In genomic region chrY:22988727-22989126, GRCh38 we compare ENCODE assay signal across 10 cellular contexts. TPM values are rescaled to one million over a fixed set of nuclear protein-coding genes. Genes with fewer than 3 reads are reported as not detected.
"Had no signal": no experiment of that assay in that cellular context is flagged by ENCODE, and none has a peak within 500 bp of the region (broad histone marks: within the 10 kb centered on the region; RNA-seq: fewer than 3 reads in every experiment).

No MANE protein-coding gene starts in this region.

RNA-seq across cellular contexts. Expression of gene BPY2, which starts 4.7 kb away (rescaled TPM):
- total RNA-seq: OCI-LY7, PC-3, PC-9, Peyer's patch, Right ventricle myocardium inferior, Right ventricle myocardium superior, RPMI7951, SJCRH30, SJSA1, SK-MEL-5 had no signal
